16 cellular contexts compared by ENCODE assay signal in genomic region chr2:120875431-120875830, GRCh38.
DNase-seq lines count a peak whose midpoint lies in the region; TF ChIP-seq lines count a peak whose summit lies in the region.
"Had no signal": no experiment of that assay in that cellular context is flagged by ENCODE, and none has a peak within 500 bp of the region (broad histone marks: within the 10 kb centered on the region; RNA-seq: fewer than 3 reads in every experiment).

No MANE protein-coding gene starts in this region.

- peaks cover 21% of the 10 kb centered on the region for H3K4me1 ChIP-seq in smooth muscle cell (ENCODE audit: low read depth)

- CTCF ChIA-PET in HEK293T (lab: Yijun Ruan, JAX) = interaction anchor here (0.5 to 1.5 kb wide), 4 partner anchors 8 to 362 kb away, joined by 3 to 5 read pairs (median 3); no protein-coding TSS in a partner anchor

- peaks cover 94% of the 10 kb centered on the region for H4K20me1 ChIP-seq in smooth muscle cell (ENCODE audit: low read depth)

- no peak for TF ChIP-seq CTCF in fibroblast of villous mesenchyme (IDR thresholded peaks at IDR 0.05; ENCODE audit: insufficient read depth, low read depth, low read length)
- TF ChIP-seq CTCF in smooth muscle cell (IDR thresholded peaks at IDR 0.05; ENCODE audit: borderline replicate concordance, insufficient read depth, poor library complexity, severe bottlenecking) = no peak

- DNase-seq in HEK293T (ENCODE audit: extremely low spot score) (no peak), NCI-H69 (lab: John Stamatoyannopoulos, UW) (peak; percentile 9), fibroblast of villous mesenchyme (ENCODE audit: low read depth) (peak; percentile 77), smooth muscle cell (lab: John Stamatoyannopoulos, UW; ENCODE audit: unreplicated experiment) (no peak), cerebellar cortex (ENCODE audit: low spot score) (no peak), AML-193 (lab: John Stamatoyannopoulos, UW) (no peak)
- DNase-seq in activated CD4-positive, alpha-beta T cell treated with anti-CD3 and anti-CD28 coated beads, Interleukin-2, amount 50 U/mL, for 1 hour = no peak
- DNase-seq: activated CD4-positive, alpha-beta memory T cell treated with anti-CD3 and anti-CD28 coated beads, Interleukin-2, amount 10 ng/mL, durations not matched to agents 7 days and 5 days; caudate nucleus; NCI-H1436 treated with DMSO at 0.1 percent for 48 hours; sigmoid colon; stimulated activated CD4-positive, alpha-beta T cell treated with anti-CD3 and anti-CD28 coated beads, Interleukin-1b, Interleukin-23, amount 100 ng/mL, for 48 hours; stimulated activated naive CD4-positive, alpha-beta T cell treated with Interleukin-2 at 50 U/mL for 16 hours; trophoblast cell had no signal

- no peak overlapping the region for H2AFZ ChIP-seq in smooth muscle cell (ENCODE audit: low read depth)

- H3K9ac ChIP-seq in smooth muscle cell (ENCODE audit: low read depth) = no peak overlapping the region

- H3K27ac ChIP-seq in smooth muscle cell (ENCODE audit: low read depth) = no peak overlapping the region
- H3K27ac ChIP-seq: HL-60 had no signal

- H3K36me3 ChIP-seq in smooth muscle cell (ENCODE audit: low read depth) = no peaks in the 10 kb centered on the region
- H3K36me3 ChIP-seq: sigmoid colon had no signal

- peak overlapping the region; percentile 15 for H3K4me2 ChIP-seq in smooth muscle cell

- no peaks in the 10 kb centered on the region for H3K9me3 ChIP-seq in smooth muscle cell (replicated peaks; ENCODE audit: low read depth)
- H3K9me3 ChIP-seq: sigmoid colon had no signal

- POLR2A ChIA-PET in HEK293T (lab: Yijun Ruan, JAX) = no interaction called here

- no peaks in the 10 kb centered on the region for H3F3A ChIP-seq in smooth muscle cell (ENCODE audit: low read depth)

- peaks cover 76% of the 10 kb centered on the region for H3K79me2 ChIP-seq in smooth muscle cell (ENCODE audit: low read depth)

- 52% methylated on average over 11 of the region's 11 CpGs for WGBS in smooth muscle cell (ENCODE audit: low lambda C conversion rate)

- H3K27me3 ChIP-seq in smooth muscle cell (ENCODE audit: low read depth) = no peaks in the 10 kb centered on the region
- H3K27me3 ChIP-seq: sigmoid colon had no signal

- H3K4me3 ChIP-seq in fibroblast of villous mesenchyme (ENCODE audit: low read depth, low read length) (no peak overlapping the region), smooth muscle cell (no peak overlapping the region)
- H3K4me3 ChIP-seq: lung, sigmoid colon had no signal

TF ChIP-seq in HEK293T, 16 proteins besides CTCF, POLR2A, EP300 and RAD21:
- TF ChIP-seq ARNT (IDR thresholded peaks at IDR 0.05) = peak; percentile 91
- TF ChIP-seq TARDBP (IDR thresholded peaks at IDR 0.05) = no peak
- peak; percentile 66 for TF ChIP-seq CTBP1 (IDR thresholded peaks at IDR 0.05; ENCODE audit: borderline replicate concordance)
- TF ChIP-seq PKNOX1 (IDR thresholded peaks at IDR 0.05) = peak; percentile 62
- peak; percentile 76; the same call in 1 of the 2 replicates for TF ChIP-seq HDGF (IDR thresholded peaks at IDR 0.05; ENCODE audit: borderline replicate concordance)
- TF ChIP-seq SUZ12 (IDR thresholded peaks at IDR 0.05) = no peak
- no peak for TF ChIP-seq NFRKB (IDR thresholded peaks at IDR 0.05)
- TF ChIP-seq SP1 (IDR thresholded peaks at IDR 0.05) = no peak
- TF ChIP-seq FOXA1 (IDR thresholded peaks at IDR 0.05) = no peak

Comparison
In these comparisons a context has a peak if more than half of its experiments do, and no peak if none do; other contexts are left out.
1. DNase-seq: peak in NCI-H69 (single experiment) and fibroblast of villous mesenchyme (single experiment); none in HEK293T (single experiment), smooth muscle cell (single experiment), cerebellar cortex (single experiment), activated CD4-positive, alpha-beta T cell treated with anti-CD3 and anti-CD28 coated beads, Interleukin-2, amount 50 U/mL, for 1 hour (single experiment) and AML-193 (0 of 2).